In genomic region chr15:62796296-62796695, GRCh38 we compare ENCODE assay signal across 19 cellular contexts.
DNase-seq lines count a peak whose midpoint lies in the region; ATAC-seq and TF ChIP-seq lines count a peak whose summit lies in the region.
"Had no signal": no experiment of that assay in that cellular context is flagged by ENCODE, and none has a peak within 500 bp of the region (broad histone marks: within the 10 kb centered on the region; RNA-seq: fewer than 3 reads in every experiment).

No MANE protein-coding gene starts in this region.

- intact Hi-C loops in right cardiac atrium (cut with DNase I), result no loop called here

- TF ChIP-seq CTCF in cardiac muscle cell (IDR thresholded peaks at IDR 0.05; ENCODE audit: low read depth, low read length) (no peak), nephron (IDR thresholded peaks at IDR 0.05; ENCODE audit: unreplicated experiment in 3 of 3) (no peak), type B pancreatic cell (conservative IDR thresholded peaks at IDR 0.05) (no peak), coronary artery (IDR thresholded peaks at IDR 0.05) (no peak)

- H3K4me2 ChIP-seq in neuronal stem cell (ENCODE audit: insufficient read depth, low read length, poor library complexity, severe bottlenecking), result no peak overlapping the region
- H3K4me2 ChIP-seq: BLaER1 had no signal

- H3K4me3 Mint-ChIP-seq in nephron, result no peak overlapping the region
- H3K4me3 Mint-ChIP-seq in type B pancreatic cell, result no peak overlapping the region
- H3K4me3 Mint-ChIP-seq: B cell; CD4-positive, CD25-positive, alpha-beta regulatory T cell; CD8-positive, alpha-beta T cell had no signal

- H2BK12ac ChIP-seq in neuronal stem cell (ENCODE audit: low read length), result no peak overlapping the region

- H3K4me3 ChIP-seq in cardiac muscle cell (no peak overlapping the region), right cardiac atrium (ENCODE audit: low read length) (no peak overlapping the region), neuronal stem cell (ENCODE audit: low read length in 2 of 2) (no peak overlapping the region), coronary artery (no peak overlapping the region)
- H3K4me3 ChIP-seq: BLaER1 had no signal

- H4K8ac ChIP-seq in neuronal stem cell (ENCODE audit: low read depth, low read length), result no peak overlapping the region

- ATAC-seq in right cardiac atrium (no peak), HG03520 (IDR thresholded peaks at IDR 0.05; ENCODE audit: unreplicated experiment) (no peak)
- ATAC-seq: CD8-positive, alpha-beta T cell had no signal

- WGBS in right cardiac atrium, result 83% methylated on average over 9 of the region's 9 CpGs
- WGBS in neuronal stem cell (ENCODE audit: extremely low coverage in 2 of 2, insufficient read length in 2 of 2, insufficient replicate concordance in 1 of 2), 2 donors, result no CpG with 5 or more reads among the region's 9 CpGs

- H3K27me3 ChIP-seq in cardiac muscle cell (no peaks in the 10 kb centered on the region), right cardiac atrium (ENCODE audit: control insufficient read depth, insufficient read depth) (no peaks in the 10 kb centered on the region), neuronal stem cell (ENCODE audit: control insufficient read depth in 3 of 3, insufficient read depth in 3 of 3, low read depth in 1 of 3, low read length in 3 of 3) (no peaks in the 10 kb centered on the region)
- H3K27me3 ChIP-seq: BLaER1 had no signal

- peaks cover 46% of the 10 kb centered on the region for H3K4me1 ChIP-seq in cardiac muscle cell (ENCODE audit: low read depth)
- H3K4me1 ChIP-seq in right cardiac atrium (ENCODE audit: control insufficient read depth, insufficient read depth, low read length), result peaks cover 2% of the 10 kb centered on the region
- peaks cover 0 to 24% of the 10 kb centered on the region in 2 donors for H3K4me1 ChIP-seq in neuronal stem cell (ENCODE audit: control insufficient read depth in 2 of 2, insufficient read depth in 1 of 2, low read depth in 1 of 2, low read length in 2 of 2)

- H3K4me1 Mint-ChIP-seq in nephron, result peaks cover 63% of the 10 kb centered on the region
- H3K4me1 Mint-ChIP-seq in type B pancreatic cell (ENCODE audit: unreplicated experiment), result peaks cover 60% of the 10 kb centered on the region
- H3K4me1 Mint-ChIP-seq: B cell; CD4-positive, CD25-positive, alpha-beta regulatory T cell had no signal

- no peaks in the 10 kb centered on the region for H3K27me3 Mint-ChIP-seq in nephron (ENCODE audit: low read depth)
- no peaks in the 10 kb centered on the region for H3K27me3 Mint-ChIP-seq in type B pancreatic cell

- H3K36me3 Mint-ChIP-seq in nephron (ENCODE audit: low read depth) (peaks cover 34% of the 10 kb centered on the region), type B pancreatic cell (peaks cover 14% of the 10 kb centered on the region)
- H3K36me3 Mint-ChIP-seq: CD4-positive, CD25-positive, alpha-beta regulatory T cell; CD8-positive, alpha-beta T cell had no signal

- H3K9me3 ChIP-seq in cardiac muscle cell (ENCODE audit: low read depth) (no peaks in the 10 kb centered on the region), right cardiac atrium (ENCODE audit: control insufficient read depth, low read length) (no peaks in the 10 kb centered on the region), neuronal stem cell (replicated peaks in 1 of 2; ENCODE audit: control insufficient read depth in 2 of 2, insufficient read depth in 1 of 2, low read depth in 1 of 2, low read length in 2 of 2) (no peaks in the 10 kb centered on the region)
- H3K9me3 ChIP-seq: BLaER1 had no signal

- H4K91ac ChIP-seq in neuronal stem cell (ENCODE audit: low read depth, low read length, poor library complexity), result no peak overlapping the region

- no peak overlapping the region for H2AK5ac ChIP-seq in neuronal stem cell (ENCODE audit: low read depth, low read length)

- H3K27ac ChIP-seq in cardiac muscle cell (peak overlapping the region; percentile 77), right cardiac atrium (ENCODE audit: low read length) (no peak overlapping the region), neuronal stem cell (replicated peaks; ENCODE audit: low read length) (no peak overlapping the region), coronary artery (no peak overlapping the region)
- H3K27ac ChIP-seq: 22Rv1, BLaER1, C4-2B had no signal

- peak overlapping the region; percentile 15 to 88 (median 23) for H3K27ac Mint-ChIP-seq in nephron
- peak overlapping the region; percentile 54 for H3K27ac Mint-ChIP-seq in type B pancreatic cell
- H3K27ac Mint-ChIP-seq: B cell; CD4-positive, CD25-positive, alpha-beta regulatory T cell; CD8-positive, alpha-beta T cell had no signal

- no peaks in the 10 kb centered on the region for H3K36me3 ChIP-seq in cardiac muscle cell
- peaks cover 0 to 6% of the 10 kb centered on the region in 2 donors for H3K36me3 ChIP-seq in neuronal stem cell (replicated peaks in 1 of 2; ENCODE audit: control insufficient read depth in 2 of 2, insufficient read depth in 2 of 2, low read length in 2 of 2)
- H3K36me3 ChIP-seq: BLaER1 had no signal

- H3K9me3 Mint-ChIP-seq in nephron (no peaks in the 10 kb centered on the region), type B pancreatic cell (no peaks in the 10 kb centered on the region)
- H3K9me3 Mint-ChIP-seq: CD4-positive, CD25-positive, alpha-beta regulatory T cell; CD8-positive, alpha-beta T cell had no signal

- H3K18ac ChIP-seq in neuronal stem cell (ENCODE audit: low read length), result peak overlapping the region; percentile 34

- H3K4ac ChIP-seq in neuronal stem cell (ENCODE audit: low read length), result no peak overlapping the region

- H2BK120ac ChIP-seq in neuronal stem cell (ENCODE audit: low read depth, low read length), result no peak overlapping the region

- H2BK15ac ChIP-seq in neuronal stem cell (ENCODE audit: low read length), result no peak overlapping the region

- H3K23ac ChIP-seq in neuronal stem cell (ENCODE audit: low read depth, low read length, poor library complexity), result no peak overlapping the region

- no peaks in the 10 kb centered on the region for H3K79me1 ChIP-seq in neuronal stem cell (ENCODE audit: low read depth, low read length)

- no peak overlapping the region for H2AFZ ChIP-seq in neuronal stem cell (ENCODE audit: low read length)

- no peak overlapping the region for H3K9ac ChIP-seq in neuronal stem cell (ENCODE audit: low read depth, low read length, poor library complexity)
- H3K9ac ChIP-seq: BLaER1 had no signal

- H2BK5ac ChIP-seq in neuronal stem cell (ENCODE audit: low read length), result no peak overlapping the region

- DNase-seq in cardiac muscle cell (ENCODE audit: low read depth in 1 of 2, low spot score in 1 of 2), result no peak
- no peak for DNase-seq in right cardiac atrium
- no peak for DNase-seq in neuronal stem cell (ENCODE audit: low spot score)
- no peak for DNase-seq in type B pancreatic cell (ENCODE audit: extremely low spot score, unreplicated experiment)
- DNase-seq in retina, result no peak
- no peak for DNase-seq in coronary artery (ENCODE audit: low spot score)
- DNase-seq: CD4-positive, CD25-positive, alpha-beta regulatory T cell; CD8-positive, alpha-beta T cell; DMS 273 treated with DMSO at 0.1 percent for 48 hours; DMS79 treated with DMSO at 0.1 percent for 48 hours; GF-D8; GOT3; HCEC 1CT had no signal

- H3K14ac ChIP-seq in neuronal stem cell (ENCODE audit: low read length), result no peak overlapping the region
